In genomic region chr19:23867895-23868294, GRCh38 we compare ENCODE assay signal across 20 cellular contexts. TPM values are rescaled to one million over a fixed set of nuclear protein-coding genes. Genes with fewer than 3 reads are reported as not detected.
DNase-seq lines count a peak whose midpoint lies in the region; ATAC-seq and TF ChIP-seq lines count a peak whose summit lies in the region.
"Had no signal": no experiment of that assay in that cellular context is flagged by ENCODE, and none has a peak within 500 bp of the region (broad histone marks: within the 10 kb centered on the region; RNA-seq: fewer than 3 reads in every experiment).

No MANE protein-coding gene starts in this region.

- H3K4me3 ChIP-seq in BE2C (ENCODE audit: low read depth, low read length) (no peak overlapping the region), fibroblast of mammary gland (ENCODE audit: control insufficient read depth, low read depth, low read length) (no peak overlapping the region), neural progenitor cell (no peak overlapping the region)
- H3K4me3 ChIP-seq: body of pancreas, SJSA1 had no signal

- H3K4me1 ChIP-seq in BE2C: no peaks in the 10 kb centered on the region
- no peaks in the 10 kb centered on the region for H3K4me1 ChIP-seq in neural progenitor cell
- H3K4me1 ChIP-seq: body of pancreas, SJSA1 had no signal

- no peaks in the 10 kb centered on the region for H3K79me2 ChIP-seq in neural progenitor cell (ENCODE audit: low read depth)

- ATAC-seq in HG02678 (IDR thresholded peaks at IDR 0.05; ENCODE audit: unreplicated experiment): no peak
- ATAC-seq: body of pancreas; CD8-positive, alpha-beta T cell; WTC11 had no signal

- H3K27me3 ChIP-seq in BE2C (no peaks in the 10 kb centered on the region), neural progenitor cell (no peaks in the 10 kb centered on the region)
- H3K27me3 ChIP-seq: body of pancreas, SJSA1 had no signal

- no peak overlapping the region for H3K27ac Mint-ChIP-seq in neural progenitor cell
- H3K27ac Mint-ChIP-seq: CD8-positive, alpha-beta T cell; WTC11 had no signal

- H3K9ac ChIP-seq in neural progenitor cell: no peak overlapping the region

- no peaks in the 10 kb centered on the region for H4K20me1 ChIP-seq in neural progenitor cell (ENCODE audit: low read depth)

- H3K9me3 Mint-ChIP-seq in neural progenitor cell: peaks cover 26% of the 10 kb centered on the region

- DNase-seq in BE2C (no peak), EL (peak; percentile 0), NCI-H748 (lab: John Stamatoyannopoulos, UW; ENCODE audit: unreplicated experiment) (peak; percentile 53), fibroblast of mammary gland (ENCODE audit: low read depth) (peak; percentile 7), anterior cingulate cortex (lab: John Stamatoyannopoulos, UW) (no peak), neural progenitor cell (ENCODE audit: low spot score) (no peak)
- DNase-seq: activated CD4-positive, alpha-beta T cell treated with anti-CD3 and anti-CD28 coated beads, Interleukin-2, amount 50 U/mL, for 48 hours; activated CD8-positive, alpha-beta memory T cell treated with anti-CD3 and anti-CD28 coated beads, Interleukin-2, amount 50 U/mL, for 48 hours; activated effector memory CD4-positive, alpha-beta T cell treated with anti-CD3 and anti-CD28 coated beads, Interleukin-2, amount 50 U/mL, for 16 hours; body of pancreas; CD8-positive, alpha-beta T cell; DMS79 treated with DMSO at 0.1 percent for 48 hours; kidney; mammary epithelial cell; NCI-H526 treated with DMSO at 0.1 percent for 48 hours; nucleus accumbens had no signal

- no peak overlapping the region for H3K4me3 Mint-ChIP-seq in neural progenitor cell
- H3K4me3 Mint-ChIP-seq: CD8-positive, alpha-beta T cell; WTC11 had no signal

- no peaks in the 10 kb centered on the region for H3K4me1 Mint-ChIP-seq in neural progenitor cell
- H3K4me1 Mint-ChIP-seq: WTC11 had no signal

- H2AFZ ChIP-seq in neural progenitor cell (replicated peaks): no peak overlapping the region

- no peaks in the 10 kb centered on the region for H3K36me3 ChIP-seq in BE2C
- H3K36me3 ChIP-seq in neural progenitor cell: peaks cover 3% of the 10 kb centered on the region
- H3K36me3 ChIP-seq: SJSA1 had no signal

- H3F3A ChIP-seq in neural progenitor cell (ENCODE audit: low read depth): no peaks in the 10 kb centered on the region

- no peak overlapping the region for H3K4me2 ChIP-seq in neural progenitor cell

- H3K27ac ChIP-seq in neural progenitor cell: no peak overlapping the region
- H3K27ac ChIP-seq: body of pancreas, HL-60, SJSA1 had no signal

- TF ChIP-seq CTCF in BE2C (IDR thresholded peaks at IDR 0.05; ENCODE audit: low read depth, low read length): peak; percentile 33
- TF ChIP-seq CTCF in fibroblast of mammary gland (conservative IDR thresholded peaks at IDR 0.05; ENCODE audit: control insufficient read depth, insufficient read depth, low read depth, low read length): no peak
- TF ChIP-seq CTCF in neural progenitor cell (IDR thresholded peaks at IDR 0.05): no peak

- H3K36me3 Mint-ChIP-seq in neural progenitor cell: peaks cover 4% of the 10 kb centered on the region

- H3K27me3 Mint-ChIP-seq in neural progenitor cell (ENCODE audit: insufficient read depth, low read depth): no peaks in the 10 kb centered on the region

- no peaks in the 10 kb centered on the region for H3K9me3 ChIP-seq in BE2C
- no peaks in the 10 kb centered on the region for H3K9me3 ChIP-seq in neural progenitor cell (ENCODE audit: low read depth)

RNA-seq across cellular contexts. Expression of gene ZNF726, which starts 46.8 kb away (rescaled TPM):
- polyA plus RNA-seq in BE2C (2012; ENCODE audit: insufficient read depth, insufficient read length, low read depth): 0.74 TPM
- total RNA-seq in neural progenitor cell (ENCODE audit: low replicate concordance): 0.31 TPM in 1 of 2 replicates, not detected in the other
- total RNA-seq: WTC11 had no signal

Comparison
In these comparisons a context has a peak if more than half of its experiments do, and no peak if none do; other contexts are left out.
1. DNase-seq: peak in EL (single experiment), NCI-H748 (single experiment) and fibroblast of mammary gland (single experiment); none in BE2C (single experiment), anterior cingulate cortex (0 of 58) and neural progenitor cell (single experiment).